11 cellular contexts compared by ENCODE assay signal in genomic region chr10:86306628-86307278, GRCh38. TPM values are rescaled to one million over a fixed set of nuclear protein-coding genes. Genes with fewer than 3 reads are reported as not detected.
DNase-seq lines count a peak whose midpoint lies in the region; ATAC-seq and TF ChIP-seq lines count a peak whose summit lies in the region.
"Had no signal": no experiment of that assay in that cellular context is flagged by ENCODE, and none has a peak within 500 bp of the region (broad histone marks: within the 10 kb centered on the region; RNA-seq: fewer than 3 reads in every experiment).

No MANE protein-coding gene starts in this region.

- H3K4me3 ChIP-seq in GM12865 (ENCODE audit: low read depth, low read length) (no peak overlapping the region), fibroblast of villous mesenchyme (ENCODE audit: low read depth, low read length) (no peak overlapping the region)
- H3K4me3 ChIP-seq: right lobe of liver had no signal

- in situ Hi-C loops in SK-MEL-5 (cut with HindIII; ENCODE audit: low pct_unique_long_range_greater_than_20kb, low sequenced_read_pairs), result no loop called here

- DNase-seq in A172 (ENCODE audit: low spot score), result peak; percentile 19
- peak; percentile 20 for DNase-seq in GM12865 (ENCODE audit: low read depth)
- DNase-seq in SK-MEL-5 (ENCODE audit: low read depth, low spot score), result peak; percentile 9
- DNase-seq in fibroblast of villous mesenchyme (ENCODE audit: low read depth), result peak; percentile 3
- no peak for DNase-seq in SK-N-DZ (ENCODE audit: low spot score)
- no peak for DNase-seq in CD1c-positive myeloid dendritic cell (ENCODE audit: extremely low spot score)
- no peak for DNase-seq in DMS79 treated with DMSO at 0.1 percent for 48 hours (lab: John Stamatoyannopoulos, UW)
- DNase-seq: activated T-cell treated with anti-CD3 and anti-CD28 coated beads, Interleukin-2, amount 50 U/mL, for 24 hours; effector memory CD8-positive, alpha-beta T cell had no signal

- ATAC-seq in HG03354 (IDR thresholded peaks at IDR 0.05; ENCODE audit: poor library complexity, severe bottlenecking, unreplicated experiment), result no peak
- ATAC-seq: effector memory CD8-positive, alpha-beta T cell; right lobe of liver had no signal

- no peak for TF ChIP-seq CTCF in GM12865 (IDR thresholded peaks at IDR 0.05; ENCODE audit: insufficient read depth, low read depth, low read length, missing control alignments)
- no peak for TF ChIP-seq CTCF in fibroblast of villous mesenchyme (IDR thresholded peaks at IDR 0.05; ENCODE audit: insufficient read depth, low read depth, low read length)

RNA-seq across cellular contexts. Expression of gene GRID1, which starts 59.8 kb away (rescaled TPM):
- 4.9 and 5.2 TPM in 2 replicates for total RNA-seq in A172 (2014; rRNA removed; shearing (Covaris generic))
- total RNA-seq in SK-MEL-5 (2014; rRNA removed; shearing (Covaris generic)), result 0.53 and 0.64 TPM in 2 replicates
- 1.5 and 2.6 TPM in 2 replicates for polyA plus RNA-seq in SK-MEL-5 (2015; cell fraction: cytosol; rRNA removed)
- polyA plus RNA-seq in SK-MEL-5 (2015; cell fraction: nucleus; rRNA removed), result 1.2 and 1.6 TPM in 2 replicates
- under 0.01 TPM in 1 of 2 replicates, not detected in the other for total RNA-seq in fibroblast of villous mesenchyme
- polyA plus RNA-seq in SK-N-DZ (2014; cell fraction: cytosol; rRNA removed), result 7.1 and 8.1 TPM in 2 replicates
- polyA plus RNA-seq in SK-N-DZ (2014; cell fraction: nucleus; rRNA removed), result 4.2 and 6.2 TPM in 2 replicates

Comparison
In these comparisons a context has a peak if more than half of its experiments do, and no peak if none do; other contexts are left out.
1. DNase-seq: peak in A172 (single experiment), GM12865 (single experiment), SK-MEL-5 (single experiment) and fibroblast of villous mesenchyme (single experiment); none in SK-N-DZ (single experiment), CD1c-positive myeloid dendritic cell (single experiment) and DMS79 treated with DMSO at 0.1 percent for 48 hours (single experiment).